In genomic region chr14:61511558-61511924, GRCh38 we compare ENCODE assay signal across 10 cellular contexts.
DNase-seq lines count a peak whose midpoint lies in the region; ATAC-seq, FAIRE-seq and TF ChIP-seq lines count a peak whose summit lies in the region.
"Had no signal": no experiment of that assay in that cellular context is flagged by ENCODE, and none has a peak within 500 bp of the region (broad histone marks: within the 10 kb centered on the region; RNA-seq: fewer than 3 reads in every experiment).

No MANE protein-coding gene starts in this region.

- H3K4me1 Mint-ChIP-seq in activated naive CD4-positive, alpha-beta T cell treated with anti-CD3 and anti-CD28 coated beads for 36 hours (ENCODE audit: low read depth), result peaks cover 95% of the 10 kb centered on the region

- H3K9me3 ChIP-seq in lung (ENCODE audit: control insufficient read depth in 2 of 2, insufficient read depth in 1 of 2, low read length in 1 of 2), result no peaks in the 10 kb centered on the region

- H3K9me3 Mint-ChIP-seq in activated naive CD4-positive, alpha-beta T cell treated with anti-CD3 and anti-CD28 coated beads for 36 hours, result no peaks in the 10 kb centered on the region

- FAIRE-seq in RCC 7860 (lab: Jason Lieb, UNC), result peak; percentile 75

- intact Hi-C loops in activated naive CD4-positive, alpha-beta T cell treated with anti-CD3 and anti-CD28 coated beads for 36 hours (cut with micrococcal nuclease), result loop anchor here (1.0 to 2.0 kb wide), 8 partner anchors 8 to 184 kb away; partner anchors contain the start of gene HIF1A

- peak overlapping the region in 1 of 2 donors; percentile 26 for H3K27ac ChIP-seq in lung (ENCODE audit: low read depth in 1 of 2, low read length in 1 of 2)

- peak overlapping the region; percentile 100 for H3K27ac Mint-ChIP-seq in activated naive CD4-positive, alpha-beta T cell treated with anti-CD3 and anti-CD28 coated beads for 36 hours

- H3K27me3 ChIP-seq in lung (ENCODE audit: control insufficient read depth, insufficient read depth), result no peaks in the 10 kb centered on the region

- peaks cover 5 to 15% of the 10 kb centered on the region in 2 donors for H3K4me1 ChIP-seq in lung (ENCODE audit: control insufficient read depth in 2 of 2, insufficient read depth in 2 of 2, low read length in 2 of 2)

- no peak for TF ChIP-seq CTCF in lung (IDR thresholded peaks at IDR 0.05; ENCODE audit: control extremely low read depth, extremely low read depth)

- no peak overlapping the region for H3K4me3 ChIP-seq in lung

- ATAC-seq in lung (ENCODE audit: insufficient read depth, low FRiP score) (peak; percentile 7), HG03442 (IDR thresholded peaks at IDR 0.05; ENCODE audit: unreplicated experiment) (no peak), HG03097 (IDR thresholded peaks at IDR 0.05; ENCODE audit: low FRiP score, unreplicated experiment) (no peak)

- WGBS in lung, 2 donors, result 56 to 71% methylated on average over 6 of the region's 6 CpGs

- peaks cover 45% of the 10 kb centered on the region for H3K36me3 Mint-ChIP-seq in activated naive CD4-positive, alpha-beta T cell treated with anti-CD3 and anti-CD28 coated beads for 36 hours (ENCODE audit: low read depth)

- H3K36me3 ChIP-seq in lung (ENCODE audit: control insufficient read depth in 2 of 2, insufficient read depth in 2 of 2, low read length in 2 of 2), result peaks cover 0 to 6% of the 10 kb centered on the region in 2 donors

- no peaks in the 10 kb centered on the region for H3K27me3 Mint-ChIP-seq in activated naive CD4-positive, alpha-beta T cell treated with anti-CD3 and anti-CD28 coated beads for 36 hours (ENCODE audit: low read depth)

- peak overlapping the region; percentile 56 for H3K4me3 Mint-ChIP-seq in activated naive CD4-positive, alpha-beta T cell treated with anti-CD3 and anti-CD28 coated beads for 36 hours

- CTCF ChIA-PET in activated naive CD4-positive, alpha-beta T cell treated with anti-CD3 and anti-CD28 coated beads for 36 hours (lab: Charles Lee), result interaction anchor here (0.6 to 3.7 kb wide), 9 partner anchors 12 to 207 kb away, joined by 3 to 15 read pairs (median 3); no protein-coding TSS in a partner anchor

- DNase-seq in RCC 7860 (ENCODE audit: low spot score) (peak; percentile 25), lung (ENCODE audit: low spot score) (no peak), NCI-H1048 (lab: John Stamatoyannopoulos, UW) (no peak)
- DNase-seq in activated naive CD4-positive, alpha-beta T cell treated with anti-CD3 and anti-CD28 coated beads for 36 hours, result peak; percentile 91
- DNase-seq in stimulated activated CD8-positive, alpha-beta memory T cell treated with anti-CD3 and anti-CD28 coated beads, Interleukin-7, amount 100 ng/mL, for 4 hours (ENCODE audit: low read depth in 2 of 2), result peak; percentile 46 to 66
- no peak for DNase-seq in activated CD4-positive, CD25-positive, alpha-beta regulatory T cell treated with anti-CD3 and anti-CD28 coated beads, Interleukin-2, amount 50 U/mL, for 72 hours
- DNase-seq: right cardiac atrium, SW 1271 had no signal

Comparison
In these comparisons a context has a peak if more than half of its experiments do, and no peak if none do; other contexts are left out.
1. DNase-seq: peak in RCC 7860 (single experiment), activated naive CD4-positive, alpha-beta T cell treated with anti-CD3 and anti-CD28 coated beads for 36 hours (single experiment) and stimulated activated CD8-positive, alpha-beta memory T cell treated with anti-CD3 and anti-CD28 coated beads, Interleukin-7, amount 100 ng/mL, for 4 hours (2 of 2); none in lung (single experiment), NCI-H1048 (single experiment) and activated CD4-positive, CD25-positive, alpha-beta regulatory T cell treated with anti-CD3 and anti-CD28 coated beads, Interleukin-2, amount 50 U/mL, for 72 hours (single experiment).